ENCODE assay signal across 9 cellular contexts in the genomic region with DNA sequence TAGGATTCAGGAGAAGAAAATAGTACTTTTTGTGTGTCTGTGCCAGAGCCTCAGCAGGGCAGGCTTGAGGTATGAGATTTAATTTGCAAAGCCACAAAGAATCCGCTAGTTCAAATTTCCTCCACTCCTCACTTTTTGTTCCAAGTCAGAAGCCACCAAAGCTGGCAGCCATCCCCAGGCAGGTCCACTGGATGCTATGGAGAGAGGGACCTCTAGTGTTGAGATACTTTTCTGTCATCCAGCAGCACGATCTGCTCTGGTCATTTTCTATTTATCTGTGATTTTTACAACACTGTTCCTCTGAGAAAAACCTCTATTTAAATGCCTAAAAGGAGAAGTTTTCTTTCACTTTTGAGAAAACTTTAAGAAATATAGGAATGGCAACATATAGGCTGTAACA.
DNase-seq lines count a peak whose midpoint lies in the region; ATAC-seq and TF ChIP-seq lines count a peak whose summit lies in the region.
"Had no signal": no experiment of that assay in that cellular context is flagged by ENCODE, and none has a peak within 500 bp of the region (broad histone marks: within the 10 kb centered on the region; RNA-seq: fewer than 3 reads in every experiment).

No MANE protein-coding gene starts in this region.

- intact Hi-C loops in activated CD4-positive, alpha-beta memory T cell treated with anti-CD3 and anti-CD28 coated beads for 36 hours (cut with micrococcal nuclease) = loop anchor here (1.0 kb wide), 1 partner anchor 281 kb away; no protein-coding TSS in a partner anchor
- intact Hi-C loops in heart right ventricle (cut with DNase I) = loop anchor here in 9 of 10 donors (1.0 to 10.0 kb wide), 8 partner anchors 281 to 694 kb away; no protein-coding TSS in a partner anchor

- no peaks in the 10 kb centered on the region for H3K36me3 Mint-ChIP-seq in activated CD4-positive, alpha-beta memory T cell treated with anti-CD3 and anti-CD28 coated beads for 36 hours
- H3K36me3 Mint-ChIP-seq in activated CD4-positive, alpha-beta memory T cell treated with anti-CD3 and anti-CD28 coated beads, Interleukin-2, amount 10 ng/mL, durations not matched to agents 7 days and 5 days (ENCODE audit: low read depth) = no peaks in the 10 kb centered on the region
- peaks cover 11% of the 10 kb centered on the region for H3K36me3 Mint-ChIP-seq in WTC11
- H3K36me3 Mint-ChIP-seq: activated naive CD4-positive, alpha-beta T cell treated with anti-CD3 and anti-CD28 coated beads, Interleukin-2, amount 50 U/mL, for 24 hours had no signal

- H3K27ac ChIP-seq in heart right ventricle = no peak overlapping the region
- no peak overlapping the region for H3K27ac ChIP-seq in effector memory CD4-positive, alpha-beta T cell (ENCODE audit: insufficient read depth, low read length, poor library complexity, severe bottlenecking)

- H3K36me3 ChIP-seq in heart right ventricle = no peaks in the 10 kb centered on the region
- H3K36me3 ChIP-seq in effector memory CD4-positive, alpha-beta T cell (ENCODE audit: control insufficient read depth, insufficient read depth, low read length) = no peaks in the 10 kb centered on the region

- no peak overlapping the region for H3K27ac Mint-ChIP-seq in activated CD4-positive, alpha-beta memory T cell treated with anti-CD3 and anti-CD28 coated beads for 36 hours
- no peak overlapping the region for H3K27ac Mint-ChIP-seq in activated CD4-positive, alpha-beta memory T cell treated with anti-CD3 and anti-CD28 coated beads, Interleukin-2, amount 10 ng/mL, durations not matched to agents 7 days and 5 days
- H3K27ac Mint-ChIP-seq in WTC11 = no peak overlapping the region; the same call in none of the 2 replicates
- H3K27ac Mint-ChIP-seq: activated naive CD4-positive, alpha-beta T cell treated with anti-CD3 and anti-CD28 coated beads, Interleukin-2, amount 50 U/mL, for 24 hours had no signal

- CTCF ChIA-PET in activated CD4-positive, alpha-beta memory T cell treated with anti-CD3 and anti-CD28 coated beads for 36 hours (lab: Charles Lee) = interaction anchor here (1.0 to 3.2 kb wide), 4 partner anchors 93 to 283 kb away, joined by 4 to 28 read pairs (median 10); no protein-coding TSS in a partner anchor
- CTCF ChIA-PET in activated CD4-positive, alpha-beta memory T cell treated with anti-CD3 and anti-CD28 coated beads, Interleukin-2, amount 10 ng/mL, durations not matched to agents 7 days and 5 days (lab: Charles Lee) = no interaction called here
- CTCF ChIA-PET in WTC11 (lab: Charles Lee) = interaction anchor here (0.6 to 5.4 kb wide), 15 partner anchors 8 to 293 kb away, joined by 3 to 60 read pairs (median 3); no protein-coding TSS in a partner anchor

- H3K9me3 ChIP-seq in heart right ventricle = no peaks in the 10 kb centered on the region
- H3K9me3 ChIP-seq in effector memory CD4-positive, alpha-beta T cell (ENCODE audit: control insufficient read depth, low read length) = no peaks in the 10 kb centered on the region

- peaks cover 0 to 3% (median 0%) of the 10 kb centered on the region in 7 donors for H3K27me3 ChIP-seq in heart right ventricle
- no peaks in the 10 kb centered on the region for H3K27me3 ChIP-seq in effector memory CD4-positive, alpha-beta T cell (replicated peaks; ENCODE audit: control insufficient read depth, insufficient read depth, low read length, poor library complexity, severe bottlenecking)

- TF ChIP-seq CTCF in WTC11 (IDR thresholded peaks at IDR 0.05) (peak; percentile 41; the same call in 1 of the 2 replicates), heart right ventricle (IDR thresholded peaks at IDR 0.05) (peak; percentile 45 to 82 (median 68))

- peaks cover 7% of the 10 kb centered on the region for H3K27me3 Mint-ChIP-seq in activated CD4-positive, alpha-beta memory T cell treated with anti-CD3 and anti-CD28 coated beads for 36 hours
- H3K27me3 Mint-ChIP-seq in activated CD4-positive, alpha-beta memory T cell treated with anti-CD3 and anti-CD28 coated beads, Interleukin-2, amount 10 ng/mL, durations not matched to agents 7 days and 5 days = peaks cover 35% of the 10 kb centered on the region
- no peaks in the 10 kb centered on the region for H3K27me3 Mint-ChIP-seq in WTC11 (ENCODE audit: low read depth)

- H3K4me3 Mint-ChIP-seq in activated CD4-positive, alpha-beta memory T cell treated with anti-CD3 and anti-CD28 coated beads for 36 hours = no peak overlapping the region
- H3K4me3 Mint-ChIP-seq in activated CD4-positive, alpha-beta memory T cell treated with anti-CD3 and anti-CD28 coated beads, Interleukin-2, amount 10 ng/mL, durations not matched to agents 7 days and 5 days = no peak overlapping the region
- no peak overlapping the region for H3K4me3 Mint-ChIP-seq in WTC11
- H3K4me3 Mint-ChIP-seq: activated naive CD4-positive, alpha-beta T cell treated with anti-CD3 and anti-CD28 coated beads, Interleukin-2, amount 50 U/mL, for 24 hours had no signal

- POLR2A ChIA-PET in activated CD4-positive, alpha-beta memory T cell treated with anti-CD3 and anti-CD28 coated beads for 36 hours (lab: Charles Lee) = interaction anchor here (0.7 kb wide), 1 partner anchor 390 kb away, joined by 3 read pairs; no protein-coding TSS in a partner anchor
- POLR2A ChIA-PET in activated CD4-positive, alpha-beta memory T cell treated with anti-CD3 and anti-CD28 coated beads, Interleukin-2, amount 10 ng/mL, durations not matched to agents 7 days and 5 days (lab: Charles Lee) = no interaction called here
- POLR2A ChIA-PET in WTC11 (lab: Charles Lee) = interaction anchor here (1.4 kb wide), 1 partner anchor 293 kb away, joined by 5 read pairs; no protein-coding TSS in a partner anchor

- no peaks in the 10 kb centered on the region for H3K9me3 Mint-ChIP-seq in activated CD4-positive, alpha-beta memory T cell treated with anti-CD3 and anti-CD28 coated beads for 36 hours
- H3K9me3 Mint-ChIP-seq in activated CD4-positive, alpha-beta memory T cell treated with anti-CD3 and anti-CD28 coated beads, Interleukin-2, amount 10 ng/mL, durations not matched to agents 7 days and 5 days = no peaks in the 10 kb centered on the region
- H3K9me3 Mint-ChIP-seq in WTC11 = peaks cover 17% of the 10 kb centered on the region
- H3K9me3 Mint-ChIP-seq: activated naive CD4-positive, alpha-beta T cell treated with anti-CD3 and anti-CD28 coated beads, Interleukin-2, amount 50 U/mL, for 24 hours had no signal

- 7 to 18% methylated on average over 2 of the region's 2 CpGs for WGBS in heart right ventricle, 2 donors

- peak; percentile 36 for DNase-seq in activated CD4-positive, alpha-beta memory T cell treated with anti-CD3 and anti-CD28 coated beads for 36 hours
- no peak for DNase-seq in activated CD4-positive, alpha-beta memory T cell treated with anti-CD3 and anti-CD28 coated beads, Interleukin-2, amount 10 ng/mL, durations not matched to agents 7 days and 5 days
- DNase-seq in NCI-H1092 treated with DMSO at 0.1 percent for 48 hours (lab: John Stamatoyannopoulos, UW) (peak; percentile 40), WTC11 (ENCODE audit: low spot score) (peak; percentile 58), heart right ventricle (peak; percentile 65 to 68), renal cortical epithelial cell (ENCODE audit: low read depth) (peak; percentile 68)
- no peak for DNase-seq in effector memory CD4-positive, alpha-beta T cell

- ATAC-seq in WTC11 (peak; percentile 94), heart right ventricle (peak in 7 of 8 donors; percentile 71 to 86 (median 78)), GM18873 (IDR thresholded peaks at IDR 0.05; ENCODE audit: low FRiP score, unreplicated experiment) (no peak)

- H3K4me1 Mint-ChIP-seq in activated CD4-positive, alpha-beta memory T cell treated with anti-CD3 and anti-CD28 coated beads for 36 hours (ENCODE audit: low read depth) = no peaks in the 10 kb centered on the region
- H3K4me1 Mint-ChIP-seq in activated CD4-positive, alpha-beta memory T cell treated with anti-CD3 and anti-CD28 coated beads, Interleukin-2, amount 10 ng/mL, durations not matched to agents 7 days and 5 days = no peaks in the 10 kb centered on the region
- H3K4me1 Mint-ChIP-seq in WTC11 = peaks cover 11% of the 10 kb centered on the region
- H3K4me1 Mint-ChIP-seq: activated naive CD4-positive, alpha-beta T cell treated with anti-CD3 and anti-CD28 coated beads, Interleukin-2, amount 50 U/mL, for 24 hours had no signal

- peaks cover 0 to 9% (median 4%) of the 10 kb centered on the region in 9 donors for H3K4me1 ChIP-seq in heart right ventricle
- H3K4me1 ChIP-seq in effector memory CD4-positive, alpha-beta T cell (ENCODE audit: control insufficient read depth, insufficient read depth, low read length, poor library complexity, severe bottlenecking) = no peaks in the 10 kb centered on the region

- H3K4me3 ChIP-seq in heart right ventricle = no peak overlapping the region
- H3K4me3 ChIP-seq in effector memory CD4-positive, alpha-beta T cell (ENCODE audit: insufficient read depth, low read depth, low read length, poor library complexity, severe bottlenecking) = no peak overlapping the region

TF ChIP-seq in WTC11, 78 proteins besides CTCF, POLR2A, EP300 and RAD21:
- no peak for TF ChIP-seq ESRRA (CRISPR knock-in tag; IDR thresholded peaks at IDR 0.05; ENCODE audit: borderline replicate concordance)
- no peak for TF ChIP-seq IRF2 (CRISPR knock-in tag; IDR thresholded peaks at IDR 0.05; ENCODE audit: borderline replicate concordance, low read depth)
- no peak for TF ChIP-seq FOXP1 (CRISPR knock-in tag; IDR thresholded peaks at IDR 0.05; ENCODE audit: borderline replicate concordance)
- no peak for TF ChIP-seq FOXK1 (CRISPR knock-in tag; IDR thresholded peaks at IDR 0.05)
TF ChIP-seq in WTC11: peak in this region for 0.

Comparison
In these comparisons a context has a peak if more than half of its experiments do, and no peak if none do; other contexts are left out.
1. DNase-seq: peak in activated CD4-positive, alpha-beta memory T cell treated with anti-CD3 and anti-CD28 coated beads for 36 hours (single experiment), NCI-H1092 treated with DMSO at 0.1 percent for 48 hours (single experiment), WTC11 (single experiment), heart right ventricle (2 of 2) and renal cortical epithelial cell (single experiment); none in activated CD4-positive, alpha-beta memory T cell treated with anti-CD3 and anti-CD28 coated beads, Interleukin-2, amount 10 ng/mL, durations not matched to agents 7 days and 5 days (single experiment) and effector memory CD4-positive, alpha-beta T cell (0 of 3).